Comparison of ENCODE assay signal across 2 cellular contexts in genomic region chr11:125922156-125922555, GRCh38.
TF ChIP-seq lines count a peak whose summit lies in the region.

No MANE protein-coding gene starts in this region.

TF ChIP-seq in HepG2, 621 proteins besides CTCF, POLR2A, EP300 and RAD21:
- TF ChIP-seq FOXP4 (CRISPR knock-in tag; IDR thresholded peaks at IDR 0.05) (no peak), ZNF367 (CRISPR knock-in tag; IDR thresholded peaks at IDR 0.05; ENCODE audit: borderline replicate concordance) (no peak), TBL1XR1 (IDR thresholded peaks at IDR 0.05; ENCODE audit: borderline replicate concordance, low read length, partially characterized antibody) (no peak), TARDBP (CRISPR knock-in tag; IDR thresholded peaks at IDR 0.05) (no peak), ZNF552 (CRISPR knock-in tag; IDR thresholded peaks at IDR 0.05; ENCODE audit: borderline replicate concordance) (no peak), CBX2 (IDR thresholded peaks at IDR 0.05; ENCODE audit: low read depth, low read length) (no peak), CBX2 (CRISPR knock-in tag; IDR thresholded peaks at IDR 0.05; ENCODE audit: low read depth) (no peak), ZNF574 (CRISPR knock-in tag; IDR thresholded peaks at IDR 0.05) (no peak), SNAPC2 (CRISPR knock-in tag; IDR thresholded peaks at IDR 0.05) (no peak), GLMP (CRISPR knock-in tag; IDR thresholded peaks at IDR 0.05; ENCODE audit: borderline replicate concordance) (no peak), GATA4 (IDR thresholded peaks at IDR 0.05; ENCODE audit: borderline replicate concordance, low read depth) (no peak), CBX5 (CRISPR knock-in tag; IDR thresholded peaks at IDR 0.05; ENCODE audit: borderline replicate concordance) (no peak), ZNF740 (CRISPR knock-in tag; IDR thresholded peaks at IDR 0.05) (no peak)

TF ChIP-seq in SK-N-SH, 30 proteins besides CTCF, POLR2A, EP300 and RAD21:
- TF ChIP-seq FOSL2 (IDR thresholded peaks at IDR 0.05; ENCODE audit: borderline replicate concordance, low read depth) = no peak
- no peak for TF ChIP-seq ELF1 (IDR thresholded peaks at IDR 0.05)
- TF ChIP-seq SIN3A (IDR thresholded peaks at IDR 0.05; ENCODE audit: borderline replicate concordance, low read depth, low read length) = no peak
- no peak for TF ChIP-seq RXRA (IDR thresholded peaks at IDR 0.05; ENCODE audit: borderline replicate concordance, low read depth)
- TF ChIP-seq NFIC (IDR thresholded peaks at IDR 0.05; ENCODE audit: borderline replicate concordance) = no peak
- no peak for TF ChIP-seq SMC3 (IDR thresholded peaks at IDR 0.05; ENCODE audit: low read depth, low read length)
- TF ChIP-seq MAX (IDR thresholded peaks at IDR 0.05; ENCODE audit: low read depth) = no peak
- no peak for TF ChIP-seq TCF12 (IDR thresholded peaks at IDR 0.05)
- no peak for TF ChIP-seq MXI1 (IDR thresholded peaks at IDR 0.05; ENCODE audit: low read depth, low read length)
- no peak for TF ChIP-seq CHD2 (IDR thresholded peaks at IDR 0.05; ENCODE audit: low read length, partially characterized antibody)
